31 cellular contexts compared by ENCODE assay signal in the genomic region with DNA sequence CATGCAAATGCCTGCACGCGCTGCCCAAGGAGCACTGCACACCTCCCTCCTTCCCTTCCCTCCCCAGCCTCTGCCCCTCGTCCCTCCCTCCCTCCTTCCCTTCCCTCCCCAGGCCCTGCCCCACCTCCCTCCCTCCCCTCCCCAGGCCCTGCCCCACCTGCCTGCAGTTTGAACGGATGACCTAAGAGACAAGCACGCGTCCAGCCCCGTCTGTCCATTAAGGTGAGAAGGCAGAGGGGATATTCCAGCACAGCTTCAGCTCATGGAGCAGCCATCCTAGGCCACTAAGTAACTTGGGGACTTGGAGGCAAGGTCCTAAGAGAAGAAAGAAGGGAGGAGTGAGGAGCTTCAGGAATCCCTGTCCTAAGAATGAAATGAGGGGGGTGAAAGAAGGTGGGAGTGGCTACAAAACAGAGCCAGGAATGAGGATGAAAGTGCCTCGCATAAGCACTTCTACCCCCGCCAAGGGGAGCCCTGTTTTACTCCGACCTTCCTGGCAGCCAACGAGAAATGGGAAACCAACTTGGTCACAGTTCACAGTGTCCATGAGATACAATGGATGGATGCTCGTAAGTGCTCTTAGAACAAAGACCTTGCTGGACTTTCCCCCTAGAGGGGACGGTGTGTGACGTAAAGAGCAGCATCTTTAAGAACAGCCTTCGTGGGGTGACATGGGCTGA. TPM values are rescaled to one million over a fixed set of nuclear protein-coding genes. Genes with fewer than 3 reads are reported as not detected.
"Had no signal": no experiment of that assay in that cellular context is flagged by ENCODE, and none has a peak within 500 bp of the region (broad histone marks: within the 10 kb centered on the region; RNA-seq: fewer than 3 reads in every experiment).

No MANE protein-coding gene starts in this region.

- DNase-seq: activated CD4-positive, alpha-beta T cell treated with anti-CD3 and anti-CD28 coated beads for 4 hours; activated CD4-positive, alpha-beta T cell treated with anti-CD3 and anti-CD28 coated beads, Interleukin-2, amount 50 U/mL, for 48 hours; activated CD8-positive, alpha-beta memory T cell treated with anti-CD3 and anti-CD28 coated beads, Interleukin-2, amount 50 U/mL, for 48 hours; activated naive CD4-positive, alpha-beta T cell; activated T-cell treated with anti-CD3 and anti-CD28 coated beads, Interleukin-2, amount 50 U/mL, for 4 hours; adrenal gland; brain microvascular endothelial cell; caudate nucleus; effector CD4-positive, alpha-beta T cell; glutamatergic neuron; lower lobe of right lung; pancreas; psoas muscle; stimulated activated CD4-positive, alpha-beta T cell treated with anti-CD3 and anti-CD28 coated beads, Interleukin-4, amount 100 ng/mL, for 24 hours; stimulated activated naive CD4-positive, alpha-beta T cell treated with Interleukin-2 at 50 U/mL for 16 hours; T-helper 9 cell; upper lobe of right lung had no signal

- H3K9me3 ChIP-seq: adrenal gland, ascending aorta, lower lobe of right lung, pancreas, psoas muscle, right atrium auricular region, thoracic aorta, upper lobe of right lung had no signal

- ATAC-seq: activated T-cell treated with anti-CD3 and anti-CD28 coated beads, Interleukin-2, amount 50 U/mL, for 4 hours; esophagus mucosa; lower lobe of right lung; natural killer cell treated with Interleukin-12 subunit alpha and Interleukin-12 subunit beta and Interleukin-15 and Interleukin-18, amount 100 ng/mL, for 72 hours; pancreas; psoas muscle; upper lobe of right lung had no signal

- H2AFZ ChIP-seq: hepatocyte had no signal

- FAIRE-seq: endothelial cell of umbilical vein, frontal cortex, islet of Langerhans, pancreas had no signal

- H3K9me3 Mint-ChIP-seq: activated T-cell treated with anti-CD3 and anti-CD28 coated beads, Interleukin-2, amount 50 U/mL, for 4 hours; activated T-helper 2 cell treated with anti-CD3 and anti-CD28 coated beads, Interferon-gamma antibody, Interleukin-2, Interleukin-4, amounts not matched to agents 10 μg/mL and 5 μg/mL and 100 μg/mL, durations not matched to agents 14 hours and 24 hours and 36 hours; dendritic cell treated with granulocyte-macrophage colony-stimulating factor and Interleukin-4, amounts not matched to agents 40 ng/mL and 50 ng/mL, for 4 days; mesothelial cell of epicardium; natural killer cell treated with Interleukin-12 subunit alpha and Interleukin-12 subunit beta and Interleukin-15 and Interleukin-18, amount 100 ng/mL, for 72 hours had no signal

- H3K4me3 ChIP-seq: adrenal gland, ascending aorta, hepatocyte, lower lobe of right lung, pancreas, psoas muscle, right atrium auricular region, thoracic aorta, upper lobe of right lung had no signal

- H3K27me3 Mint-ChIP-seq: natural killer cell treated with Interleukin-12 subunit alpha and Interleukin-12 subunit beta and Interleukin-15 and Interleukin-18, amount 100 ng/mL, for 72 hours had no signal

- H3K36me3 ChIP-seq: adrenal gland, ascending aorta, brain microvascular endothelial cell, lower lobe of right lung, pancreas, right atrium auricular region, thoracic aorta, upper lobe of right lung had no signal

- H3K36me3 Mint-ChIP-seq: activated naive CD8-positive, alpha-beta T cell; mesothelial cell of epicardium; natural killer cell treated with Interleukin-12 subunit alpha and Interleukin-12 subunit beta and Interleukin-15 and Interleukin-18, amount 100 ng/mL, for 72 hours had no signal

- H3K4me3 Mint-ChIP-seq: activated naive CD8-positive, alpha-beta T cell; activated T-cell treated with anti-CD3 and anti-CD28 coated beads, Interleukin-2, amount 50 U/mL, for 4 hours; dendritic cell treated with granulocyte-macrophage colony-stimulating factor and Interleukin-4, amounts not matched to agents 40 ng/mL and 50 ng/mL, for 4 days; mesothelial cell of epicardium; natural killer cell treated with Interleukin-12 subunit alpha and Interleukin-12 subunit beta and Interleukin-15 and Interleukin-18, amount 100 ng/mL, for 72 hours had no signal

- H3K79me2 ChIP-seq: hepatocyte had no signal

- H3K4me2 ChIP-seq: hepatocyte had no signal

- H3K27ac Mint-ChIP-seq: activated naive CD8-positive, alpha-beta T cell; activated T-helper 2 cell treated with anti-CD3 and anti-CD28 coated beads, Interferon-gamma antibody, Interleukin-2, Interleukin-4, amounts not matched to agents 10 μg/mL and 5 μg/mL and 100 μg/mL, durations not matched to agents 14 hours and 24 hours and 36 hours; dendritic cell treated with granulocyte-macrophage colony-stimulating factor and Interleukin-4, amounts not matched to agents 40 ng/mL and 50 ng/mL, for 4 days; mesothelial cell of epicardium had no signal

- H3K27me3 ChIP-seq: adrenal gland, ascending aorta, brain microvascular endothelial cell, pancreas, right atrium auricular region, upper lobe of right lung had no signal

- H3K27ac ChIP-seq: adrenal gland, ascending aorta, brain microvascular endothelial cell, hepatocyte, lower lobe of right lung, pancreas, psoas muscle, right atrium auricular region, thoracic aorta, upper lobe of right lung had no signal

- H3K4me1 ChIP-seq: adrenal gland, pancreas, psoas muscle had no signal

RNA-seq across cellular contexts. Expression of gene CTRC, which starts 49.9 kb away (rescaled TPM):
- total RNA-seq: activated CD8-positive, alpha-beta memory T cell treated with anti-CD3 and anti-CD28 coated beads for 36 hours; ascending aorta; endothelial cell of umbilical vein; esophagus mucosa; frontal cortex; hepatocyte; lower lobe of right lung; right atrium auricular region had no signal
